33 cellular contexts compared by ENCODE assay signal in the genomic region with DNA sequence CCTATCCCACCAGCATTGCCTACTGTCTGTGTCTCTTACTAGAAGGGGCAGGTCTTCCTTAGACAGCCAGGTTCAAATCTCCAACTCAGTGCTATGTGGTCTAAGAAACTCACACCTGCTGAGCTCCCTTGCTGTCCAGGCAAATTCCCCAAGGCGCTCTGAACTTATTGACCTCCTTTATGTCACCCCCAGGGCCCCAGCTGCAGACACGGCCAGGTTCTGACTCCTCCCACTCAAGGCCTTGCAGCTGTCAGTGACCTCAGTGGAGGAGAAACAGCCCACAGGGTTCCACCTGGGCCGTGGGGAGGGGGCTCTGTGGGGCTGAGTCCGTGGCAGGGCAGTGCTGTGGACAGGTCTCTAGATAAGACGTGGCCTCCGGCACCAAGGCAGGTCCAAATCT. TPM values are rescaled to one million over a fixed set of nuclear protein-coding genes. Genes with fewer than 3 reads are reported as not detected.
"Had no signal": no experiment of that assay in that cellular context is flagged by ENCODE, and none has a peak within 500 bp of the region (broad histone marks: within the 10 kb centered on the region; RNA-seq: fewer than 3 reads in every experiment).

No MANE protein-coding gene starts in this region.

- H3K36me3 ChIP-seq: adrenal gland, esophagus muscularis mucosa, gastrocnemius medialis, heart right ventricle had no signal

- H3K9me3 ChIP-seq: adrenal gland, body of pancreas, esophagus muscularis mucosa, gastrocnemius medialis, heart right ventricle had no signal

- H3K27ac ChIP-seq: adrenal gland, body of pancreas, esophagus muscularis mucosa, foreskin keratinocyte, gastrocnemius medialis, heart right ventricle had no signal

- ATAC-seq: activated CD8-positive, alpha-beta T cell treated with anti-CD3 and anti-CD28 coated beads for 36 hours; activated naive CD8-positive, alpha-beta T cell treated with anti-CD3 and anti-CD28 coated beads, Interleukin-2, amount 50 U/mL, for 24 hours; activated T-cell treated with anti-CD3 and anti-CD28 coated beads, Interleukin-2, amount 50 U/mL, for 4 hours; activated T-helper 17 cell treated with anti-CD3 and anti-CD28 coated beads, Interleukin-2, amount 50 U/mL, for 72 hours; body of pancreas; effector memory CD8-positive, alpha-beta T cell; foreskin keratinocyte; gastrocnemius medialis; heart right ventricle; T-helper 17 cell had no signal

- H3K9me3 Mint-ChIP-seq: activated CD8-positive, alpha-beta T cell treated with anti-CD3 and anti-CD28 coated beads for 36 hours; activated naive CD4-positive, alpha-beta T cell treated with anti-CD3 and anti-CD28 coated beads for 36 hours; activated naive CD4-positive, alpha-beta T cell treated with anti-CD3 and anti-CD28 coated beads, Interleukin-2, amount 50 U/mL, for 24 hours; activated naive CD8-positive, alpha-beta T cell treated with anti-CD3 and anti-CD28 coated beads for 36 hours; activated naive CD8-positive, alpha-beta T cell treated with anti-CD3 and anti-CD28 coated beads, Interleukin-2, amount 50 U/mL, for 24 hours; activated T-cell treated with anti-CD3 and anti-CD28 coated beads, Interleukin-2, amount 50 U/mL, for 4 hours; activated T-helper 17 cell treated with anti-CD3 and anti-CD28 coated beads, Interleukin-2, amount 50 U/mL, for 72 hours; effector memory CD8-positive, alpha-beta T cell; T-helper 2 cell treated with Interferon-gamma antibody and Interleukin-4, amounts not matched to agents 5 μg/mL and 100 μg/mL, for 36 hours had no signal

- H3K27me3 ChIP-seq: adrenal gland, body of pancreas, esophagus muscularis mucosa, gastrocnemius medialis had no signal

- H3K4me1 ChIP-seq: adrenal gland, body of pancreas, esophagus muscularis mucosa, foreskin keratinocyte, gastrocnemius medialis, heart right ventricle had no signal

- H3K4me3 Mint-ChIP-seq: activated CD8-positive, alpha-beta T cell treated with anti-CD3 and anti-CD28 coated beads for 36 hours; activated naive CD4-positive, alpha-beta T cell treated with anti-CD3 and anti-CD28 coated beads for 36 hours; activated naive CD4-positive, alpha-beta T cell treated with anti-CD3 and anti-CD28 coated beads, Interleukin-2, amount 50 U/mL, for 24 hours; activated naive CD8-positive, alpha-beta T cell treated with anti-CD3 and anti-CD28 coated beads for 36 hours; activated naive CD8-positive, alpha-beta T cell treated with anti-CD3 and anti-CD28 coated beads, Interleukin-2, amount 50 U/mL, for 24 hours; activated T-cell treated with anti-CD3 and anti-CD28 coated beads, Interleukin-2, amount 50 U/mL, for 4 hours; activated T-helper 17 cell treated with anti-CD3 and anti-CD28 coated beads, Interleukin-2, amount 50 U/mL, for 72 hours; effector memory CD8-positive, alpha-beta T cell; T-helper 17 cell; T-helper 2 cell treated with Interferon-gamma antibody and Interleukin-4, amounts not matched to agents 5 μg/mL and 100 μg/mL, for 36 hours had no signal

- H3K36me3 Mint-ChIP-seq: activated naive CD4-positive, alpha-beta T cell treated with anti-CD3 and anti-CD28 coated beads, Interleukin-2, amount 50 U/mL, for 24 hours; activated naive CD8-positive, alpha-beta T cell treated with anti-CD3 and anti-CD28 coated beads for 36 hours had no signal

- H3K4me3 ChIP-seq: adrenal gland, body of pancreas, esophagus muscularis mucosa, gastrocnemius medialis, heart right ventricle had no signal

- H3K4me1 Mint-ChIP-seq: activated naive CD4-positive, alpha-beta T cell treated with anti-CD3 and anti-CD28 coated beads, Interleukin-2, amount 50 U/mL, for 24 hours; activated naive CD8-positive, alpha-beta T cell treated with anti-CD3 and anti-CD28 coated beads for 36 hours; activated naive CD8-positive, alpha-beta T cell treated with anti-CD3 and anti-CD28 coated beads, Interleukin-2, amount 50 U/mL, for 24 hours; activated T-helper 17 cell treated with anti-CD3 and anti-CD28 coated beads, Interleukin-2, amount 50 U/mL, for 72 hours; T-helper 17 cell had no signal

- DNase-seq: activated CD4-positive, alpha-beta T cell treated with anti-CD3 and anti-CD28 coated beads for 48 hours; activated CD4-positive, alpha-beta T cell treated with anti-CD3 and anti-CD28 coated beads, Interleukin-2, amount 50 U/mL, for 1 hour; activated CD4-positive, alpha-beta T cell treated with anti-CD3 and anti-CD28 coated beads, Interleukin-2, amount 50 U/mL, for 48 hours; activated CD8-positive, alpha-beta memory T cell treated with anti-CD3 and anti-CD28 coated beads for 24 hours; activated CD8-positive, alpha-beta T cell treated with anti-CD3 and anti-CD28 coated beads for 36 hours; activated effector memory CD4-positive, alpha-beta T cell treated with Interleukin-2 at 50 U/mL for 16 hours; activated gamma-delta T cell treated with Interleukin-2 at 50 U/mL for 16 hours; activated naive CD4-positive, alpha-beta T cell treated with anti-CD3 and anti-CD28 coated beads for 36 hours; activated naive CD8-positive, alpha-beta T cell treated with anti-CD3 and anti-CD28 coated beads for 36 hours; activated naive CD8-positive, alpha-beta T cell treated with anti-CD3 and anti-CD28 coated beads, Interleukin-2, amount 50 U/mL, for 24 hours; activated T-cell treated with anti-CD3 and anti-CD28 coated beads, Interleukin-2, amount 50 U/mL, for 4 hours; adrenal gland; amygdala; aorta; body of pancreas; caudate nucleus; cortex of kidney; dermis blood vessel endothelial cell; effector CD4-positive, alpha-beta T cell; effector memory CD8-positive, alpha-beta T cell; erythroblast; foreskin keratinocyte; gastrocnemius medialis; glutamatergic neuron; heart right ventricle; T-helper 1 cell; T-helper 17 cell; T1000 had no signal

- H3K27ac Mint-ChIP-seq: activated CD8-positive, alpha-beta T cell treated with anti-CD3 and anti-CD28 coated beads for 36 hours; activated naive CD4-positive, alpha-beta T cell treated with anti-CD3 and anti-CD28 coated beads for 36 hours; activated naive CD4-positive, alpha-beta T cell treated with anti-CD3 and anti-CD28 coated beads, Interleukin-2, amount 50 U/mL, for 24 hours; activated naive CD8-positive, alpha-beta T cell treated with anti-CD3 and anti-CD28 coated beads for 36 hours; activated naive CD8-positive, alpha-beta T cell treated with anti-CD3 and anti-CD28 coated beads, Interleukin-2, amount 50 U/mL, for 24 hours; activated T-helper 17 cell treated with anti-CD3 and anti-CD28 coated beads, Interleukin-2, amount 50 U/mL, for 72 hours; T-helper 17 cell; T-helper 2 cell treated with Interferon-gamma antibody and Interleukin-4, amounts not matched to agents 5 μg/mL and 100 μg/mL, for 36 hours had no signal

RNA-seq across cellular contexts. Expression of a gene that starts 42.1 kb away (rescaled TPM):
- total RNA-seq: activated CD8-positive, alpha-beta T cell treated with anti-CD3 and anti-CD28 coated beads for 36 hours; activated naive CD4-positive, alpha-beta T cell treated with anti-CD3 and anti-CD28 coated beads for 36 hours; activated naive CD8-positive, alpha-beta T cell treated with anti-CD3 and anti-CD28 coated beads for 36 hours; activated T-cell treated with anti-CD3 and anti-CD28 coated beads, Interleukin-2, amount 50 U/mL, for 4 hours; activated T-helper 17 cell treated with anti-CD3 and anti-CD28 coated beads, Interleukin-2, amount 50 U/mL, for 72 hours; adrenal gland; aorta; chondrocyte; dermis blood vessel endothelial cell; esophagus muscularis mucosa; foreskin keratinocyte; gastrocnemius medialis; T-helper 17 cell had no signal
- polyA plus RNA-seq: aorta, heart right ventricle had no signal
